Comparison of ENCODE assay signal across 10 cellular contexts in genomic region chr18:9106094-9106493, GRCh38. TPM values are rescaled to one million over a fixed set of nuclear protein-coding genes. Genes with fewer than 3 reads are reported as not detected.
DNase-seq lines count a peak whose midpoint lies in the region; ATAC-seq and TF ChIP-seq lines count a peak whose summit lies in the region.
"Had no signal": no experiment of that assay in that cellular context is flagged by ENCODE, and none has a peak within 500 bp of the region (broad histone marks: within the 10 kb centered on the region; RNA-seq: fewer than 3 reads in every experiment).

No MANE protein-coding gene starts in this region.

- H3K27me3 ChIP-seq in gastroesophageal sphincter: no peaks in the 10 kb centered on the region
- H3K27me3 ChIP-seq: neutrophil had no signal

- no peaks in the 10 kb centered on the region for H3K36me3 ChIP-seq in gastroesophageal sphincter
- H3K36me3 ChIP-seq: neutrophil had no signal

- no peak for TF ChIP-seq POLR2A in gastroesophageal sphincter (IDR thresholded peaks at IDR 0.05)

- no peak for ATAC-seq in activated CD8-positive, alpha-beta T cell treated with anti-CD3 and anti-CD28 coated beads for 36 hours
- no peak for ATAC-seq in gastroesophageal sphincter
- ATAC-seq in stimulated activated effector memory CD8-positive, alpha-beta T cell treated with anti-CD3 and anti-CD28 coated beads, Interleukin-12 subunit alpha, Interleukin-12 subunit beta, amount 100 ng/mL, for 72 hours: no peak
- no peak for ATAC-seq in omental fat pad (ENCODE audit: low FRiP score)

- H3K9me3 ChIP-seq in gastroesophageal sphincter: no peaks in the 10 kb centered on the region
- H3K9me3 ChIP-seq: neutrophil had no signal

- H3K36me3 Mint-ChIP-seq in T-helper 2 cell treated with Interferon-gamma antibody and Interleukin-4, amounts not matched to agents 5 μg/mL and 100 μg/mL, for 36 hours (ENCODE audit: low read depth): peaks cover 68% of the 10 kb centered on the region
- H3K36me3 Mint-ChIP-seq in activated CD8-positive, alpha-beta T cell treated with anti-CD3 and anti-CD28 coated beads for 36 hours (ENCODE audit: low read depth): peaks cover 79% of the 10 kb centered on the region
- H3K36me3 Mint-ChIP-seq in stimulated activated effector memory CD8-positive, alpha-beta T cell treated with anti-CD3 and anti-CD28 coated beads, Interleukin-12 subunit alpha, Interleukin-12 subunit beta, amount 100 ng/mL, for 72 hours: peaks cover 94% of the 10 kb centered on the region

- peaks cover 41 to 85% (median 49%) of the 10 kb centered on the region in 3 donors for H3K4me1 ChIP-seq in gastroesophageal sphincter

- H3K4me3 Mint-ChIP-seq in T-helper 2 cell treated with Interferon-gamma antibody and Interleukin-4, amounts not matched to agents 5 μg/mL and 100 μg/mL, for 36 hours: peak overlapping the region; percentile 94
- peak overlapping the region; percentile 86 for H3K4me3 Mint-ChIP-seq in activated CD8-positive, alpha-beta T cell treated with anti-CD3 and anti-CD28 coated beads for 36 hours
- H3K4me3 Mint-ChIP-seq in stimulated activated effector memory CD8-positive, alpha-beta T cell treated with anti-CD3 and anti-CD28 coated beads, Interleukin-12 subunit alpha, Interleukin-12 subunit beta, amount 100 ng/mL, for 72 hours: peak overlapping the region; percentile 81

- peak overlapping the region; percentile 56 to 93 (median 91) for H3K27ac ChIP-seq in gastroesophageal sphincter

- POLR2A ChIA-PET in activated CD8-positive, alpha-beta T cell treated with anti-CD3 and anti-CD28 coated beads for 36 hours (lab: Charles Lee): interaction anchor here (0.7 to 8.2 kb wide), 6 partner anchors 10 to 33 kb away, joined by 3 to 155 read pairs (median 5); partner anchors contain the start of gene ANKRD12

- DNase-seq in T-helper 2 cell treated with Interferon-gamma antibody and Interleukin-4, amounts not matched to agents 5 μg/mL and 100 μg/mL, for 36 hours (ENCODE audit: low spot score): no peak
- DNase-seq in T-helper 2 cell (no peak), NCI-H510A treated with DMSO at 0.1 percent for 48 hours (lab: John Stamatoyannopoulos, UW) (no peak), omental fat pad (ENCODE audit: low spot score) (no peak)
- DNase-seq in activated CD8-positive, alpha-beta T cell treated with anti-CD3 and anti-CD28 coated beads for 36 hours: no peak
- DNase-seq in stimulated activated effector memory CD8-positive, alpha-beta T cell treated with anti-CD3 and anti-CD28 coated beads, Interleukin-12 subunit alpha, Interleukin-12 subunit beta, amount 100 ng/mL, for 72 hours (ENCODE audit: low spot score in 2 of 2): no peak
- no peak for DNase-seq in stimulated activated CD4-positive, alpha-beta T cell treated with anti-CD3 and anti-CD28 coated beads, Interleukin-4, amount 100 ng/mL, for 4 hours
- DNase-seq: NCI-H187 treated with DMSO at 0.1 percent for 48 hours had no signal

- CTCF ChIA-PET in activated CD8-positive, alpha-beta T cell treated with anti-CD3 and anti-CD28 coated beads for 36 hours (lab: Charles Lee): interaction anchor here (1.1 to 1.9 kb wide), 2 partner anchors 12 to 23 kb away, joined by 3 to 8 read pairs; no protein-coding TSS in a partner anchor

- peak overlapping the region; percentile 49 for H3K27ac Mint-ChIP-seq in T-helper 2 cell treated with Interferon-gamma antibody and Interleukin-4, amounts not matched to agents 5 μg/mL and 100 μg/mL, for 36 hours
- H3K27ac Mint-ChIP-seq in activated CD8-positive, alpha-beta T cell treated with anti-CD3 and anti-CD28 coated beads for 36 hours: peak overlapping the region; percentile 97
- H3K27ac Mint-ChIP-seq in stimulated activated effector memory CD8-positive, alpha-beta T cell treated with anti-CD3 and anti-CD28 coated beads, Interleukin-12 subunit alpha, Interleukin-12 subunit beta, amount 100 ng/mL, for 72 hours: peak overlapping the region; percentile 94

- H3K4me1 Mint-ChIP-seq in T-helper 2 cell treated with Interferon-gamma antibody and Interleukin-4, amounts not matched to agents 5 μg/mL and 100 μg/mL, for 36 hours (ENCODE audit: low read depth): peaks cover 64% of the 10 kb centered on the region
- peaks cover 65% of the 10 kb centered on the region for H3K4me1 Mint-ChIP-seq in activated CD8-positive, alpha-beta T cell treated with anti-CD3 and anti-CD28 coated beads for 36 hours (ENCODE audit: low read depth)
- H3K4me1 Mint-ChIP-seq in stimulated activated effector memory CD8-positive, alpha-beta T cell treated with anti-CD3 and anti-CD28 coated beads, Interleukin-12 subunit alpha, Interleukin-12 subunit beta, amount 100 ng/mL, for 72 hours: peaks cover 45% of the 10 kb centered on the region

- no peaks in the 10 kb centered on the region for H3K9me3 Mint-ChIP-seq in T-helper 2 cell treated with Interferon-gamma antibody and Interleukin-4, amounts not matched to agents 5 μg/mL and 100 μg/mL, for 36 hours
- no peaks in the 10 kb centered on the region for H3K9me3 Mint-ChIP-seq in activated CD8-positive, alpha-beta T cell treated with anti-CD3 and anti-CD28 coated beads for 36 hours
- H3K9me3 Mint-ChIP-seq in stimulated activated effector memory CD8-positive, alpha-beta T cell treated with anti-CD3 and anti-CD28 coated beads, Interleukin-12 subunit alpha, Interleukin-12 subunit beta, amount 100 ng/mL, for 72 hours: no peaks in the 10 kb centered on the region

- WGBS in gastroesophageal sphincter (ENCODE audit: low coverage in 1 of 2), 2 donors: 63% methylated on average over 1 of the region's 1 CpG; no CpG with 5 or more reads in 1 of the 2 donors

- intact Hi-C loops in activated CD8-positive, alpha-beta T cell treated with anti-CD3 and anti-CD28 coated beads for 36 hours (cut with micrococcal nuclease): no loop called here

- TF ChIP-seq CTCF in activated CD8-positive, alpha-beta T cell treated with anti-CD3 and anti-CD28 coated beads for 36 hours (IDR thresholded peaks at IDR 0.05): no peak
- TF ChIP-seq CTCF in gastroesophageal sphincter (IDR thresholded peaks at IDR 0.05) (no peak), omental fat pad (IDR thresholded peaks at IDR 0.05) (no peak)

- TF ChIP-seq EP300 in gastroesophageal sphincter (IDR thresholded peaks at IDR 0.05): no peak

- H3K27me3 Mint-ChIP-seq in T-helper 2 cell treated with Interferon-gamma antibody and Interleukin-4, amounts not matched to agents 5 μg/mL and 100 μg/mL, for 36 hours (ENCODE audit: low read depth): no peaks in the 10 kb centered on the region
- no peaks in the 10 kb centered on the region for H3K27me3 Mint-ChIP-seq in activated CD8-positive, alpha-beta T cell treated with anti-CD3 and anti-CD28 coated beads for 36 hours

- H3K4me3 ChIP-seq in gastroesophageal sphincter: peak overlapping the region; percentile 78 to 83

RNA-seq across cellular contexts. Expression of gene NDUFV2, which starts 3.6 kb away (rescaled TPM):
- total RNA-seq in activated CD8-positive, alpha-beta T cell treated with anti-CD3 and anti-CD28 coated beads for 36 hours: 100 to 1,000 TPM; 324 to 332 TPM
- 100 to 1,000 TPM; 136 to 230 (median 176) TPM for total RNA-seq in gastroesophageal sphincter
- total RNA-seq in omental fat pad: 10 to 100 TPM; 86.1 to 92.1 (median 88.8) TPM

RNA-seq across cellular contexts. Expression of gene ANKRD12, which starts 30.5 kb away (rescaled TPM):
- total RNA-seq in activated CD8-positive, alpha-beta T cell treated with anti-CD3 and anti-CD28 coated beads for 36 hours: 10 to 100 TPM; 62.5 to 68.4 TPM
- 100 to 1,000 TPM in 3 of 4 donors, 10 to 100 TPM in 1; 84.7 to 137 (median 122) TPM for total RNA-seq in gastroesophageal sphincter
- total RNA-seq in omental fat pad: 10 to 100 TPM; 45.6 to 58.6 (median 47.4) TPM
